ENCODE assay signal across 1 cellular context in genomic region chr13:39023761-39024160, GRCh38.
TF ChIP-seq lines count a peak whose summit lies in the region.

No MANE protein-coding gene starts in this region.

TF ChIP-seq in IMR-90, 13 proteins besides CTCF, POLR2A, EP300 and RAD21:
- TF ChIP-seq USF2 (IDR thresholded peaks at IDR 0.05; ENCODE audit: low read depth, low read length), result no peak
- peak; percentile 64 for TF ChIP-seq CEBPB (IDR thresholded peaks at IDR 0.05; ENCODE audit: low read depth, low read length)
- no peak for TF ChIP-seq RFX5 (IDR thresholded peaks at IDR 0.05; ENCODE audit: low read depth, low read length)
